Comparison of ENCODE assay signal across 8 cellular contexts in the genomic region with DNA sequence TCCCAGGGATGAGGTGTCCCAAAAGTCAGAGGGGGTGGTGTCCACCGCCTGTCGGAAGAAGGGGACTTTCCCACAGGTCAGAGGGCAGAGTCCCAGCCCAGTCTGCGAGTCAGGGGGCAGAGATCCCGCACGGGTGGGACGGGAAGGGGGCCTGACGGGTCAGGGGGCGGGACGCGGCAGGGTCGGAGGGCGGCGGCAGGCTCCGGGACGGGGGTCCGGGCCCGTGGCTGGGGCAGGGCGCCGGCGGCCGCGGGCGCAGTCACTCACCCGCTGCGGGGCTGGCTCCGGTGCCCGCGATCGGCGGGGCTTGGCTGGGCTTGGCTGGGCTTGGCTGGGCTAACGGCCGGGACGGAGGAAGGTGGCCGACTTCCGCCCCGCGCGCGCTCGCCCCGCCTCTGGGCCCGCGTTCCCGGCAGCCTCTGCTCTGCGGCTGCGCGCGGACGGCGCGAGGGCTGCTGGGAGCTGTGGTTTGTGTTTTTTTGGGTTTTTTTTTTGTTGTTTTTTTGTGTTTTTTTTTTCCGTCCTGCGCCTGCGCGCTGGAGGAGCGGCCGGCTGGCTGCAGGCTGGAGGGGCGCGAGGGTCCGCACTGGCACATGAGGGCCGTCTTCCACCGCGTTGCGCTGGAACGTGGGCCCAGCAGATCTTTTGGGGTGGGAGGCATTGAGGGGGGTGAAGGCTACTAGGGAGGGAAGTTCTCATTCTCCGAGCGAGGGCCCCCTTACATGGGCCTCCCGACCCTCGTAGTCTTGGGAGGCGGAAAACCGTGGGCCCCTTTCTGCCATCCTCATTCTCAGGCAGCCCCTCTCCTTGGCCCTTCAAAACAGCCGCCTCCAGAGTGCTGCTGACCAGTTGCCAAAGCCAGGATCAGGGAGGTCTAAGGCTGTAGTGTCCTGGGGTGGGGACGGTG. TPM values are rescaled to one million over a fixed set of nuclear protein-coding genes. Genes with fewer than 3 reads are reported as not detected.
A peak's percentile ranks its signal among the peaks of the same experiment; 100 is the strongest.
DNase-seq lines count a peak whose midpoint lies in the region; ATAC-seq and TF ChIP-seq lines count a peak whose summit lies in the region.

A gene (minus strand): TSS at position 368 of the 907 bp plus-strand sequence. CDS start 12,142 bp downstream, outside the sequence.

- H3K27ac Mint-ChIP-seq in activated CD4-positive, alpha-beta T cell treated with anti-CD3 and anti-CD28 coated beads, Interleukin-2, amount 10 ng/mL, durations not matched to agents 24 days and 14 days, result peak within 1 kb of the TSS; percentile 92

- peaks cover 4% of the 10 kb centered on the region for H3K9me3 Mint-ChIP-seq in activated CD4-positive, alpha-beta T cell treated with anti-CD3 and anti-CD28 coated beads, Interleukin-2, amount 10 ng/mL, durations not matched to agents 24 days and 14 days

- H3K27me3 Mint-ChIP-seq in activated CD4-positive, alpha-beta T cell treated with anti-CD3 and anti-CD28 coated beads, Interleukin-2, amount 10 ng/mL, durations not matched to agents 24 days and 14 days, result peaks cover 19% of the 10 kb centered on the region

- peak; percentile 69 for ATAC-seq in GM18858 (IDR thresholded peaks at IDR 0.05; ENCODE audit: unreplicated experiment)
- peak; percentile 78 for ATAC-seq in HG03095 (IDR thresholded peaks at IDR 0.05; ENCODE audit: unreplicated experiment)
- ATAC-seq in left lung, result peak; percentile 91

- peaks cover 51% of the 10 kb centered on the region for H3K4me1 Mint-ChIP-seq in activated CD4-positive, alpha-beta T cell treated with anti-CD3 and anti-CD28 coated beads, Interleukin-2, amount 10 ng/mL, durations not matched to agents 24 days and 14 days

- POLR2A ChIA-PET in AG04450 (lab: Yijun Ruan, JAX), result interaction anchor here (0.6 kb wide), 2 partner anchors 10 to 1203 kb away, joined by 3 to 4 read pairs; no protein-coding TSS in a partner anchor

- H3K9me3 ChIP-seq in AG04450 (ENCODE audit: control insufficient read depth, insufficient read depth, low read length) (no peaks in the 10 kb centered on the region; the same call in 1 of the 2 replicates), left lung (no peaks in the 10 kb centered on the region)

- H3K4me3 ChIP-seq in AG04450 (ENCODE audit: low read depth, low read length) (peak within 1 kb of the TSS; percentile 97), left lung (peak within 1 kb of the TSS; percentile 58 to 70)

- peak within 1 kb of the TSS; percentile 31 for H3K27ac ChIP-seq in AG04450 (ENCODE audit: low read depth, low read length)
- peak within 1 kb of the TSS; percentile 81 to 88 for H3K27ac ChIP-seq in left lung

- peaks cover 10% of the 10 kb centered on the region for H3K36me3 Mint-ChIP-seq in activated CD4-positive, alpha-beta T cell treated with anti-CD3 and anti-CD28 coated beads, Interleukin-2, amount 10 ng/mL, durations not matched to agents 24 days and 14 days (ENCODE audit: low read depth)

- H3K4me3 Mint-ChIP-seq in activated CD4-positive, alpha-beta T cell treated with anti-CD3 and anti-CD28 coated beads, Interleukin-2, amount 10 ng/mL, durations not matched to agents 24 days and 14 days, result peak within 1 kb of the TSS; percentile 89

- no peaks in the 10 kb centered on the region for H3K36me3 ChIP-seq in left lung

- TF ChIP-seq CTCF in AG04450 (IDR thresholded peaks at IDR 0.05; ENCODE audit: low read depth, low read length) (no peak), left lung (IDR thresholded peaks at IDR 0.05) (no peak)

- intact Hi-C loops in activated CD4-positive, alpha-beta T cell treated with anti-CD3 and anti-CD28 coated beads, Interleukin-2, amount 10 ng/mL, durations not matched to agents 24 days and 14 days (cut with micrococcal nuclease), result loop anchor here (5.0 kb wide), 1 partner anchor 63 kb away; a partner anchor contains a TSS
- intact Hi-C loops in left lung (cut with DNase I), result no loop called here

- DNase-seq in AG04450 (ENCODE audit: low read depth, low spot score) (peak; percentile 34), NCI-H446 treated with DMSO at 0.1 percent for 48 hours (lab: John Stamatoyannopoulos, UW) (peak; percentile 75), dedifferentiated amniotic fluid mesenchymal stem cell (ENCODE audit: extremely low spot score) (peak; percentile 75), left lung (peak; percentile 85 to 96)
- peak; percentile 97 for DNase-seq in activated CD4-positive, alpha-beta T cell treated with anti-CD3 and anti-CD28 coated beads, Interleukin-2, amount 10 ng/mL, durations not matched to agents 24 days and 14 days
- peak; percentile 65 to 80 for DNase-seq in stimulated activated CD4-positive, alpha-beta T cell treated with anti-CD3 and anti-CD28 coated beads, Interleukin-2, amount 100 ng/mL, for 48 hours

- H3K27me3 ChIP-seq in AG04450 (ENCODE audit: control insufficient read depth, insufficient read depth, low read length) (no peaks in the 10 kb centered on the region), left lung (no peaks in the 10 kb centered on the region)

- CTCF ChIA-PET in AG04450 (lab: Charles Lee), result interaction anchor here (0.6 to 0.9 kb wide), 2 partner anchors 16 to 94 kb away, joined by 3 to 4 read pairs; no protein-coding TSS in a partner anchor

- peaks cover 21 to 38% of the 10 kb centered on the region in 2 donors for H3K4me1 ChIP-seq in left lung

RNA-seq across cellular contexts. Expression of the gene that starts here (rescaled TPM):
- polyA plus RNA-seq in AG04450 (2011; rRNA removed), result 61.6 and 65.5 TPM in 2 replicates
- polyA minus RNA-seq in AG04450 (2011; rRNA and poly(A)+ RNA removed), result 50.0 and 51.1 TPM in 2 replicates
- 62.4 and 70.5 TPM in 2 replicates for total RNA-seq in activated CD4-positive, alpha-beta T cell treated with anti-CD3 and anti-CD28 coated beads, Interleukin-2, amount 10 ng/mL, durations not matched to agents 24 days and 14 days
- 10 to 100 TPM; 57.2 to 69.0 TPM for total RNA-seq in left lung

Comparison
In these comparisons a context has a peak if more than half of its experiments do, and no peak if none do; other contexts are left out.
1. Peak in every context shown above with its lines: DNase-seq, ATAC-seq, H3K4me3 ChIP-seq and H3K27ac ChIP-seq.
2. DNase-seq: peak in every context shown above with its lines; median percentile 97 in activated CD4-positive, alpha-beta T cell treated with anti-CD3 and anti-CD28 coated beads, Interleukin-2, amount 10 ng/mL, durations not matched to agents 24 days and 14 days; 90 in left lung; 75 in NCI-H446 treated with DMSO at 0.1 percent for 48 hours; 75 in dedifferentiated amniotic fluid mesenchymal stem cell; 72 in stimulated activated CD4-positive, alpha-beta T cell treated with anti-CD3 and anti-CD28 coated beads, Interleukin-2, amount 100 ng/mL, for 48 hours; 34 in AG04450.